ENCODE assay signal across 22 cellular contexts in genomic region chr3:123276346-123276745, GRCh38.
"Had no signal": no experiment of that assay in that cellular context is flagged by ENCODE, and none has a peak within 500 bp of the region (broad histone marks: within the 10 kb centered on the region; RNA-seq: fewer than 3 reads in every experiment).

No MANE protein-coding gene starts in this region.

- H3K9me3 Mint-ChIP-seq: dendritic cell treated with granulocyte-macrophage colony-stimulating factor and Interleukin-4, amounts not matched to agents 40 ng/mL and 50 ng/mL, for 4 days; naive thymus-derived CD4-positive, alpha-beta T cell; nephron; stimulated activated naive CD8-positive, alpha-beta T cell treated with anti-CD3 and anti-CD28 coated beads, Interleukin-15, amount 100 ng/mL, for 72 hours had no signal

- H3K4me1 Mint-ChIP-seq: stimulated activated naive CD8-positive, alpha-beta T cell treated with anti-CD3 and anti-CD28 coated beads, Interleukin-15, amount 100 ng/mL, for 72 hours had no signal

- H3K4me3 Mint-ChIP-seq: dendritic cell treated with granulocyte-macrophage colony-stimulating factor and Interleukin-4, amounts not matched to agents 40 ng/mL and 50 ng/mL, for 4 days; endodermal cell; naive thymus-derived CD4-positive, alpha-beta T cell; nephron; stimulated activated naive CD8-positive, alpha-beta T cell treated with anti-CD3 and anti-CD28 coated beads, Interleukin-15, amount 100 ng/mL, for 72 hours had no signal

- DNase-seq: colonic mucosa; effector CD8-positive, alpha-beta T cell; foreskin keratinocyte; kidney; left cardiac atrium; left lung; mesendoderm; midbrain; naive thymus-derived CD4-positive, alpha-beta T cell; pancreas; stimulated activated CD4-positive, alpha-beta T cell treated with anti-CD3 and anti-CD28 coated beads, Interleukin-12 subunit alpha, Interleukin-12 subunit beta, amount 100 ng/mL, for 4 hours; stimulated activated CD4-positive, alpha-beta T cell treated with anti-CD3 and anti-CD28 coated beads, Interleukin-1b, Interleukin-23, amount 100 ng/mL, for 48 hours; stimulated activated CD4-positive, alpha-beta T cell treated with anti-CD3 and anti-CD28 coated beads, Interleukin-4, amount 100 ng/mL, for 1 hour; stimulated activated CD8-positive, alpha-beta memory T cell treated with anti-CD3 and anti-CD28 coated beads, Interleukin-4, amount 100 ng/mL, for 48 hours; stimulated activated naive CD4-positive, alpha-beta T cell; stimulated activated naive CD8-positive, alpha-beta T cell treated with anti-CD3 and anti-CD28 coated beads, Interleukin-15, amount 100 ng/mL, for 72 hours; transverse colon had no signal

- H3K27me3 Mint-ChIP-seq: dendritic cell treated with granulocyte-macrophage colony-stimulating factor and Interleukin-4, amounts not matched to agents 40 ng/mL and 50 ng/mL, for 4 days; naive thymus-derived CD4-positive, alpha-beta T cell; stimulated activated naive CD8-positive, alpha-beta T cell treated with anti-CD3 and anti-CD28 coated beads, Interleukin-15, amount 100 ng/mL, for 72 hours had no signal

- ATAC-seq: foreskin keratinocyte; gastroesophageal sphincter; left cardiac atrium; naive thymus-derived CD4-positive, alpha-beta T cell; pancreas; sciatic nerve; stimulated activated naive CD8-positive, alpha-beta T cell treated with anti-CD3 and anti-CD28 coated beads, Interleukin-15, amount 100 ng/mL, for 72 hours had no signal

- H3K27ac Mint-ChIP-seq: dendritic cell treated with granulocyte-macrophage colony-stimulating factor and Interleukin-4, amounts not matched to agents 40 ng/mL and 50 ng/mL, for 4 days; endodermal cell; naive thymus-derived CD4-positive, alpha-beta T cell; nephron; stimulated activated naive CD8-positive, alpha-beta T cell treated with anti-CD3 and anti-CD28 coated beads, Interleukin-15, amount 100 ng/mL, for 72 hours had no signal
